Comparison of ENCODE assay signal across 1 cellular context in the genomic region with DNA sequence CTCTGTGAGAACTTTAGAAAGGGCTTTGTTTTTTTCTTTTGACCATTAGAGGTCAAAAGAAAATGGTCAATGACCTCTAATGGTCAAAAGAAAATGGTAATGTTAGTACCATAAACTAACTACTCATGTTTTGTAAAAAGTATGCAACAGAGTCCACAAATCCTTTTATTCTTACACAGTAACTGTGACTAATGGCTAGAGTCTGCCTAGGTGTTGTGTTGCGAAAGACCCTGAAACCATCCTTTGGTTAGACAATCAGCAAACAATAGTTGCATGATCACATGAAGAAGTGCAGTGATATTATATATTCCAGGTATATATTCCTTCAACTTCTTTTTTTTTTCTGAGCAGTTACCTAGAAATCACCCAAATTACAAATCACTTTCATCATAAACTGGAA.
TF ChIP-seq lines count a peak whose summit lies in the region.

No MANE protein-coding gene starts in this region.

TF ChIP-seq in IMR-90, 13 proteins besides CTCF, POLR2A, EP300 and RAD21:
- TF ChIP-seq CEBPB (IDR thresholded peaks at IDR 0.05; ENCODE audit: low read depth, low read length), result peak; percentile 84
- TF ChIP-seq RCOR1 (IDR thresholded peaks at IDR 0.05; ENCODE audit: insufficient replicate concordance, low read length), result no peak
- TF ChIP-seq CHD1 (IDR thresholded peaks at IDR 0.05; ENCODE audit: low read depth, low read length), result no peak
- no peak for TF ChIP-seq MAFK (IDR thresholded peaks at IDR 0.05; ENCODE audit: low read depth, low read length)
- TF ChIP-seq SMC3 (IDR thresholded peaks at IDR 0.05; ENCODE audit: low read depth, low read length), result no peak
- TF ChIP-seq, protein P1, sequence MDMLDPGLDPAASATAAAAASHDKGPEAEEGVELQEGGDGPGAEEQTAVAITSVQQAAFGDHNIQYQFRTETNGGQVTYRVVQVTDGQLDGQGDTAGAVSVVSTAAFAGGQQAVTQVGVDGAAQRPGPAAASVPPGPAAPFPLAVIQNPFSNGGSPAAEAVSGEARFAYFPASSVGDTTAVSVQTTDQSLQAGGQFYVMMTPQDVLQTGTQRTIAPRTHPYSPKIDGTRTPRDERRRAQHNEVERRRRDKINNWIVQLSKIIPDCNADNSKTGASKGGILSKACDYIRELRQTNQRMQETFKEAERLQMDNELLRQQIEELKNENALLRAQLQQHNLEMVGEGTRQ (IDR thresholded peaks at IDR 0.05; ENCODE audit: low read depth, low read length), result no peak
